In genomic region chr3:138684411-138684810, GRCh38 we compare ENCODE assay signal across 19 cellular contexts.
"Had no signal": no experiment of that assay in that cellular context is flagged by ENCODE, and none has a peak within 500 bp of the region (broad histone marks: within the 10 kb centered on the region; RNA-seq: fewer than 3 reads in every experiment).

No MANE protein-coding gene starts in this region.

- H3K36me3 ChIP-seq: adrenal gland, prostate gland had no signal

- ATAC-seq: effector memory CD8-positive, alpha-beta T cell; natural killer cell had no signal

- H3K9me3 ChIP-seq: adrenal gland, ascending aorta, esophagus muscularis mucosa, left lung, prostate gland, spleen, testis, vagina had no signal

- H3K27me3 ChIP-seq: adrenal gland, ascending aorta, esophagus muscularis mucosa, hepatocyte, left lung, spleen, testis, vagina had no signal

- H3K79me2 ChIP-seq: hepatocyte had no signal

- H3K4me2 ChIP-seq: hepatocyte had no signal

- H3K27ac ChIP-seq: adrenal gland, ascending aorta, esophagus muscularis mucosa, hepatocyte, left lung, prostate gland, spleen, testis, vagina had no signal

- H2AFZ ChIP-seq: hepatocyte had no signal

- H3K4me1 ChIP-seq: adrenal gland, ascending aorta, prostate gland, testis, vagina had no signal

- H3K4me3 ChIP-seq: adrenal gland, ascending aorta, esophagus muscularis mucosa, hepatocyte, left lung, prostate gland, spleen, testis, vagina had no signal

- DNase-seq: activated CD4-positive, alpha-beta T cell treated with anti-CD3 and anti-CD28 coated beads for 1 hour; activated gamma-delta T cell treated with Interleukin-2 at 50 U/mL for 16 hours; activated T-cell treated with anti-CD3 and anti-CD28 coated beads, Interleukin-2, amount 50 U/mL, for 1 hour; adrenal gland; central memory CD4-positive, alpha-beta T cell; effector memory CD8-positive, alpha-beta T cell; glutamatergic neuron; kidney glomerular epithelial cell; left lung; natural killer cell; spleen; stimulated activated CD4-positive, alpha-beta T cell treated with anti-CD3 and anti-CD28 coated beads, Interleukin-4, amount 100 ng/mL, for 1 hour; stimulated activated naive CD4-positive, alpha-beta T cell; testis had no signal
